In genomic region chr15:83323296-83323711, GRCh38 we compare ENCODE assay signal across 11 cellular contexts. TPM values are rescaled to one million over a fixed set of nuclear protein-coding genes. Genes with fewer than 3 reads are reported as not detected.
DNase-seq lines count a peak whose midpoint lies in the region; TF ChIP-seq lines count a peak whose summit lies in the region.
"Had no signal": no experiment of that assay in that cellular context is flagged by ENCODE, and none has a peak within 500 bp of the region (broad histone marks: within the 10 kb centered on the region; RNA-seq: fewer than 3 reads in every experiment).

No MANE protein-coding gene starts in this region.

- H3K36me3 ChIP-seq in trophoblast cell (ENCODE audit: control insufficient read depth in 1 of 2, insufficient read depth in 2 of 2, low read length in 2 of 2), result no peaks in the 10 kb centered on the region
- H3K36me3 ChIP-seq: sigmoid colon had no signal

- no peak overlapping the region for H3K4ac ChIP-seq in trophoblast cell (ENCODE audit: low read depth, low read length)

- no peak overlapping the region for H4K12ac ChIP-seq in trophoblast cell (ENCODE audit: low read depth, low read length)

- H3K4me3 ChIP-seq in trophoblast cell (ENCODE audit: low read depth, low read length), result no peak overlapping the region
- H3K4me3 ChIP-seq: sigmoid colon had no signal

- H4K8ac ChIP-seq in trophoblast cell (ENCODE audit: low read depth, low read length), result no peak overlapping the region

- no peak for TF ChIP-seq CTCF in GM20000 (IDR thresholded peaks at IDR 0.05; ENCODE audit: extremely low read depth, missing control alignments)

- H3K4me1 ChIP-seq in trophoblast cell (ENCODE audit: control insufficient read depth in 1 of 2, insufficient read depth in 2 of 2, low read length in 2 of 2), result peaks cover 13 to 26% of the 10 kb centered on the region in 2 experiments
- H3K4me1 ChIP-seq: sigmoid colon had no signal

- no peak overlapping the region for H3K4me2 ChIP-seq in trophoblast cell (ENCODE audit: low read length)

- H4K91ac ChIP-seq in trophoblast cell (ENCODE audit: low read depth, low read length), result peak overlapping the region; percentile 33

- WGBS in trophoblast cell (ENCODE audit: extremely low coverage, insufficient coverage, insufficient read length), result no CpG with 5 or more reads among the region's 9 CpGs

- H2AFZ ChIP-seq in trophoblast cell (ENCODE audit: insufficient read depth, low read length, poor library complexity), result no peak overlapping the region

- no peak overlapping the region for H2BK120ac ChIP-seq in trophoblast cell (ENCODE audit: insufficient read depth, low read length, poor library complexity)

- no peaks in the 10 kb centered on the region for H3K27me3 ChIP-seq in trophoblast cell (ENCODE audit: insufficient read depth, low read length)
- H3K27me3 ChIP-seq: sigmoid colon had no signal

- no peak overlapping the region for H2BK5ac ChIP-seq in trophoblast cell (ENCODE audit: low read depth, low read length, poor library complexity)

- DNase-seq in Caki2 (ENCODE audit: low read depth) (peak; percentile 98), RKO (ENCODE audit: low spot score) (peak; percentile 93), fibroblast of gingiva (ENCODE audit: low read depth) (peak; percentile 91), trophoblast cell (peak in 1 of 2 donors; percentile 26), GM20000 (ENCODE audit: low spot score) (no peak), HuH-7 (ENCODE audit: low spot score) (no peak), occipital lobe (lab: John Stamatoyannopoulos, UW) (no peak)
- no peak for DNase-seq in activated effector memory CD4-positive, alpha-beta T cell treated with Interleukin-2 at 50 U/mL for 16 hours
- DNase-seq: DMS79 treated with DMSO at 0.1 percent for 48 hours, sigmoid colon, T-helper 1 cell had no signal

- peak overlapping the region; percentile 26 for H3K23ac ChIP-seq in trophoblast cell (ENCODE audit: low read length)

- no peaks in the 10 kb centered on the region for H3K79me1 ChIP-seq in trophoblast cell (ENCODE audit: low read length)

- H2AK5ac ChIP-seq in trophoblast cell (ENCODE audit: low read length), result peak overlapping the region; percentile 44

- H3K79me2 ChIP-seq in trophoblast cell (ENCODE audit: control insufficient read depth, insufficient read depth, low read length, poor library complexity), result no peaks in the 10 kb centered on the region

- no peak overlapping the region for H3K9ac ChIP-seq in trophoblast cell (ENCODE audit: low read length)

- H3K18ac ChIP-seq in trophoblast cell (ENCODE audit: low read length), result no peak overlapping the region

- no peak overlapping the region for H3K27ac ChIP-seq in trophoblast cell (ENCODE audit: low read depth, low read length)
- H3K27ac ChIP-seq: sigmoid colon had no signal

- peak overlapping the region; percentile 15 for H2BK12ac ChIP-seq in trophoblast cell (ENCODE audit: low read length)

- no peaks in the 10 kb centered on the region for H3K9me3 ChIP-seq in trophoblast cell (ENCODE audit: insufficient read depth, low read depth, low read length)
- H3K9me3 ChIP-seq: sigmoid colon had no signal

- peak overlapping the region; percentile 7 for H3K14ac ChIP-seq in trophoblast cell (ENCODE audit: low read length)

- in situ Hi-C loops in Caki2 (cut with HindIII; ENCODE audit: low pct_unique_long_range_greater_than_20kb, low sequenced_read_pairs), result no loop called here

RNA-seq across cellular contexts. Expression of gene BNC1, which starts 38.8 kb away (rescaled TPM):
- total RNA-seq in Caki2 (2014; rRNA removed; shearing (Covaris generic); ENCODE audit: low replicate concordance), result not detected in 2 replicates
- 8.1 and 8.4 TPM in 2 replicates for polyA plus RNA-seq in trophoblast cell (2013)
- total RNA-seq in occipital lobe, result 0.16 TPM

Comparison
In these comparisons a context has a peak if more than half of its experiments do, and no peak if none do; other contexts are left out.
1. DNase-seq: peak in Caki2 (single experiment), RKO (single experiment) and fibroblast of gingiva (single experiment); none in GM20000 (single experiment), HuH-7 (single experiment), activated effector memory CD4-positive, alpha-beta T cell treated with Interleukin-2 at 50 U/mL for 16 hours (single experiment) and occipital lobe (single experiment).